In the genomic region with DNA sequence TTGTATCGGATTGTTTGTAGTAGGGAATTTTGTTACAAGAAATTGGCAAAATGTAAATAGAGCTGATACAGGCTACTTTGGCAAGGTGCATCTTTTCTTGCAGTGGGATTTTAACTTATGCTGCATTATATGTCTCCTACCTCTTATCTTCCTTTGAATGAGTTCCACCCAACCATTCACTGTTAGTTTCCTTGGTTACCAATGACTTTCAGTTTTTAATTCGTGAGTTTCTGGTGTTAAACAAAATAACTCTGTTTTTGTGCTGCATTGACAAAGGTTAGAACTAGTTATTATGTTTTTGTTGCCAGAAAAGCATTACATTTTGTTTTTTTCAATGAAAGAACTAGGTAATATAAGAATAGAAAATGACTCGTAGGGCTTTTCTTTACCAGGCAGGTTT, we compare ENCODE assay signal across 24 cellular contexts.
"Had no signal": no experiment of that assay in that cellular context is flagged by ENCODE, and none has a peak within 500 bp of the region (broad histone marks: within the 10 kb centered on the region; RNA-seq: fewer than 3 reads in every experiment).

No MANE protein-coding gene starts in this region.

- H3K4me1 Mint-ChIP-seq: mesothelial cell of epicardium, naive B cell had no signal

- H3K4me3 Mint-ChIP-seq: dendritic cell treated with granulocyte-macrophage colony-stimulating factor and Interleukin-4, amounts not matched to agents 40 ng/mL and 50 ng/mL, for 4 days; mesothelial cell of epicardium; naive thymus-derived CD8-positive, alpha-beta T cell had no signal

- DNase-seq: colonic mucosa; cortex of kidney; dorsolateral prefrontal cortex; effector CD4-positive, alpha-beta T cell; effector memory CD4-positive, alpha-beta T cell; esophagus squamous epithelium; foreskin fibroblast; foreskin melanocyte; gastrocnemius medialis; glutamatergic neuron; head of caudate nucleus; heart right ventricle; hippocampal formation; left cardiac atrium; left lung; left ventricle myocardium superior; lower lobe of right lung; mesenchymal stem cell; mucosa of descending colon; naive B cell; naive thymus-derived CD8-positive, alpha-beta T cell had no signal

- H3K36me3 Mint-ChIP-seq: mesothelial cell of epicardium; naive B cell; naive thymus-derived CD8-positive, alpha-beta T cell had no signal

- H3K4me1 ChIP-seq: colonic mucosa, esophagus squamous epithelium, gastrocnemius medialis, left lung, lower lobe of right lung had no signal

- H3K36me3 ChIP-seq: colonic mucosa, esophagus squamous epithelium, gastrocnemius medialis, heart right ventricle, left lung, lower lobe of right lung had no signal

- H3K9me3 Mint-ChIP-seq: dendritic cell treated with granulocyte-macrophage colony-stimulating factor and Interleukin-4, amounts not matched to agents 40 ng/mL and 50 ng/mL, for 4 days; mesothelial cell of epicardium; naive B cell; naive thymus-derived CD8-positive, alpha-beta T cell had no signal

- H3K27ac ChIP-seq: colonic mucosa, dorsolateral prefrontal cortex, epithelial cell of prostate, esophagus squamous epithelium, gastrocnemius medialis, heart right ventricle, left lung, lower lobe of right lung had no signal

- H3K27ac Mint-ChIP-seq: dendritic cell treated with granulocyte-macrophage colony-stimulating factor and Interleukin-4, amounts not matched to agents 40 ng/mL and 50 ng/mL, for 4 days; mesothelial cell of epicardium; naive B cell; naive thymus-derived CD8-positive, alpha-beta T cell had no signal

- H3K4me3 ChIP-seq: colonic mucosa, dorsolateral prefrontal cortex, esophagus squamous epithelium, gastrocnemius medialis, heart right ventricle, left lung, lower lobe of right lung, mucosa of descending colon had no signal

- H3K27me3 ChIP-seq: colonic mucosa, dorsolateral prefrontal cortex, esophagus squamous epithelium, gastrocnemius medialis, heart right ventricle, left lung had no signal

- H3K9me3 ChIP-seq: colonic mucosa, esophagus squamous epithelium, gastrocnemius medialis, heart right ventricle, left lung, lower lobe of right lung, mucosa of descending colon had no signal
